In the genomic region with DNA sequence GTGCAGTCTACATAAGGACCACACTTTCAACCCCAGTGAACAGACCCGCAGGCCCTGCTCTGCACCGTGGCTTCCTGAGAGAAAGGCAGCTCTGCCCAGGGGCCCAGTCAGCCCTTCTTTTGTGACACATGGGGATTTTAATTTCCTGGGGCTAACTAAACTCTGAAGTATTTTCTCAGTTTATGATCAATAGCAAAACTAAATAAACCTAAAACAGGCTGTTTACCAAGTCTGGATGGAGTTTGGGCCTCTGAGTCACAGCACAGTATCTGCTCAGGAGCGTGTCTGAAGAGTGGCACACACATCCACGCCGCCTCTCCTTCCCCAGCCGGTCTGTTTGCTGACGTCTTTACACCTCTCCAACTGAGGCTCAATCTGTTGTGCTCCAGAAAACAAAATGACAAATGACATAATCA, we compare ENCODE assay signal across 11 cellular contexts.
DNase-seq lines count a peak whose midpoint lies in the region; ATAC-seq and TF ChIP-seq lines count a peak whose summit lies in the region.
"Had no signal": no experiment of that assay in that cellular context is flagged by ENCODE, and none has a peak within 500 bp of the region (broad histone marks: within the 10 kb centered on the region; RNA-seq: fewer than 3 reads in every experiment).

No MANE protein-coding gene starts in this region.

- peaks cover 54% of the 10 kb centered on the region for H3K4me1 Mint-ChIP-seq in activated naive CD8-positive, alpha-beta T cell treated with anti-CD3 and anti-CD28 coated beads, Interleukin-2, amount 50 U/mL, for 24 hours
- H3K4me1 Mint-ChIP-seq in activated naive CD8-positive, alpha-beta T cell treated with anti-CD3 and anti-CD28 coated beads for 36 hours, result peaks cover 36% of the 10 kb centered on the region

- H3K36me3 Mint-ChIP-seq in activated naive CD8-positive, alpha-beta T cell treated with anti-CD3 and anti-CD28 coated beads, Interleukin-2, amount 50 U/mL, for 24 hours (ENCODE audit: low read depth), result no peaks in the 10 kb centered on the region
- no peaks in the 10 kb centered on the region for H3K36me3 Mint-ChIP-seq in activated naive CD8-positive, alpha-beta T cell treated with anti-CD3 and anti-CD28 coated beads for 36 hours

- no peaks in the 10 kb centered on the region for H3K9me2 ChIP-seq in PC-9 (ENCODE audit: insufficient read depth)

- no peaks in the 10 kb centered on the region for H3K9me3 ChIP-seq in PC-9 (ENCODE audit: insufficient read depth, low read depth)
- H3K9me3 ChIP-seq: tibial artery had no signal

- no peak overlapping the region for H3K4me3 Mint-ChIP-seq in activated naive CD8-positive, alpha-beta T cell treated with anti-CD3 and anti-CD28 coated beads, Interleukin-2, amount 50 U/mL, for 24 hours
- H3K4me3 Mint-ChIP-seq in activated naive CD8-positive, alpha-beta T cell treated with anti-CD3 and anti-CD28 coated beads for 36 hours, result no peak overlapping the region

- TF ChIP-seq CTCF in PC-9 (conservative IDR thresholded peaks at IDR 0.05), result no peak

- no peak overlapping the region for H3K4me3 ChIP-seq in PC-9
- H3K4me3 ChIP-seq: tibial artery had no signal

- no peak overlapping the region for H2AFZ ChIP-seq in PC-9

- POLR2A ChIA-PET in PC-9 (lab: Charles Lee; ENCODE audit: unreplicated experiment), result no interaction called here

- no peaks in the 10 kb centered on the region for H3F3A ChIP-seq in PC-9 (ENCODE audit: insufficient read depth, low read depth)

- no peaks in the 10 kb centered on the region for H4K20me1 ChIP-seq in PC-9 (ENCODE audit: insufficient read depth)

- peaks cover 89% of the 10 kb centered on the region for H3K27me3 ChIP-seq in PC-9 (ENCODE audit: insufficient read depth, low read depth)
- H3K27me3 ChIP-seq: tibial artery had no signal

- BruUV-seq in PC-9 (replicated peaks; lab: Mats Ljungman, UMichigan), result no TSS peak

- ATAC-seq in activated naive CD8-positive, alpha-beta T cell treated with anti-CD3 and anti-CD28 coated beads, Interleukin-2, amount 50 U/mL, for 24 hours, result peak; percentile 70
- peak; percentile 69 for ATAC-seq in stimulated activated naive CD8-positive, alpha-beta T cell treated with anti-CD3 and anti-CD28 coated beads, Interleukin-15, Interleukin-2, amounts not matched to agents 100 U/mL and 50 U/mL, for 24 hours
- ATAC-seq in HG02763 (IDR thresholded peaks at IDR 0.05; ENCODE audit: unreplicated experiment), result no peak
- ATAC-seq in HG03520 (IDR thresholded peaks at IDR 0.05; ENCODE audit: unreplicated experiment), result no peak

- H3K4me2 ChIP-seq in PC-9, result no peak overlapping the region

- no peaks in the 10 kb centered on the region for H3K4me1 ChIP-seq in PC-9 (replicated peaks; ENCODE audit: insufficient read depth)

- H3K9me3 Mint-ChIP-seq in activated naive CD8-positive, alpha-beta T cell treated with anti-CD3 and anti-CD28 coated beads, Interleukin-2, amount 50 U/mL, for 24 hours, result no peaks in the 10 kb centered on the region
- no peaks in the 10 kb centered on the region for H3K9me3 Mint-ChIP-seq in activated naive CD8-positive, alpha-beta T cell treated with anti-CD3 and anti-CD28 coated beads for 36 hours

- intact Hi-C loops in PC-9 (cut with micrococcal nuclease; ENCODE audit: unreplicated experiment), result no loop called here

- CTCF ChIA-PET in PC-9 (lab: Charles Lee), result no interaction called here

- no peaks in the 10 kb centered on the region for H3K27me3 Mint-ChIP-seq in activated naive CD8-positive, alpha-beta T cell treated with anti-CD3 and anti-CD28 coated beads, Interleukin-2, amount 50 U/mL, for 24 hours
- H3K27me3 Mint-ChIP-seq in activated naive CD8-positive, alpha-beta T cell treated with anti-CD3 and anti-CD28 coated beads for 36 hours, result no peaks in the 10 kb centered on the region

- no peaks in the 10 kb centered on the region for H3K79me2 ChIP-seq in PC-9 (ENCODE audit: low read depth)

- H3K27ac ChIP-seq in PC-9, result no peak overlapping the region
- H3K27ac ChIP-seq: tibial artery had no signal

- no peak for DNase-seq in activated naive CD8-positive, alpha-beta T cell treated with anti-CD3 and anti-CD28 coated beads, Interleukin-2, amount 50 U/mL, for 24 hours
- DNase-seq in activated naive CD8-positive, alpha-beta T cell treated with anti-CD3 and anti-CD28 coated beads for 36 hours, result no peak
- DNase-seq in T-helper 22 cell (ENCODE audit: low read depth) (peak; percentile 41), cerebellar cortex (ENCODE audit: low spot score) (peak; percentile 97), PC-9 (no peak)
- peak; percentile 37 for DNase-seq in stimulated activated naive CD8-positive, alpha-beta T cell treated with anti-CD3 and anti-CD28 coated beads, Interleukin-15, Interleukin-2, amounts not matched to agents 100 U/mL and 50 U/mL, for 24 hours
- DNase-seq: NCI-H1105, NCI-H226, tibial artery had no signal

- peak overlapping the region; percentile 24 for H3K27ac Mint-ChIP-seq in activated naive CD8-positive, alpha-beta T cell treated with anti-CD3 and anti-CD28 coated beads, Interleukin-2, amount 50 U/mL, for 24 hours
- no peak overlapping the region for H3K27ac Mint-ChIP-seq in activated naive CD8-positive, alpha-beta T cell treated with anti-CD3 and anti-CD28 coated beads for 36 hours

- H3K36me3 ChIP-seq in PC-9 (ENCODE audit: low read depth), result no peaks in the 10 kb centered on the region

Comparison
In these comparisons a context has a peak if more than half of its experiments do, and no peak if none do; other contexts are left out.
1. ATAC-seq: peak in activated naive CD8-positive, alpha-beta T cell treated with anti-CD3 and anti-CD28 coated beads, Interleukin-2, amount 50 U/mL, for 24 hours (single experiment) and stimulated activated naive CD8-positive, alpha-beta T cell treated with anti-CD3 and anti-CD28 coated beads, Interleukin-15, Interleukin-2, amounts not matched to agents 100 U/mL and 50 U/mL, for 24 hours (single experiment); none in HG02763 (single experiment) and HG03520 (single experiment).
2. DNase-seq: peak in T-helper 22 cell (single experiment), cerebellar cortex (single experiment) and stimulated activated naive CD8-positive, alpha-beta T cell treated with anti-CD3 and anti-CD28 coated beads, Interleukin-15, Interleukin-2, amounts not matched to agents 100 U/mL and 50 U/mL, for 24 hours (single experiment); none in activated naive CD8-positive, alpha-beta T cell treated with anti-CD3 and anti-CD28 coated beads, Interleukin-2, amount 50 U/mL, for 24 hours (single experiment), activated naive CD8-positive, alpha-beta T cell treated with anti-CD3 and anti-CD28 coated beads for 36 hours (single experiment) and PC-9 (0 of 2).